In genomic region chr1:64055310-64055709, GRCh38 we compare ENCODE assay signal across 28 cellular contexts.
"Had no signal": no experiment of that assay in that cellular context is flagged by ENCODE, and none has a peak within 500 bp of the region (broad histone marks: within the 10 kb centered on the region; RNA-seq: fewer than 3 reads in every experiment).

No MANE protein-coding gene starts in this region.

- H3K27ac Mint-ChIP-seq: immature natural killer cell; mesothelial cell of epicardium; naive B cell; natural killer cell; nephron progenitor cell; neural progenitor cell; progenitor cell of endocrine pancreas; stimulated activated naive B cell treated with anti-CD40 and anti-IgM and Interleukin-4, amounts not matched to agents 10 μg/mL and 1 μg/mL and 100 μg/mL, for 72 hours had no signal

- H3K36me3 Mint-ChIP-seq: immature natural killer cell, natural killer cell had no signal

- H3K27ac ChIP-seq: lower lobe of right lung, neural progenitor cell, ovary, right lobe of liver, skin epidermis, stomach, testis, thyroid gland, transverse colon, upper lobe of left lung had no signal

- H3K27me3 ChIP-seq: neural progenitor cell, ovary, right lobe of liver, stomach, testis, thyroid gland, transverse colon, upper lobe of left lung had no signal

- H3K4me1 Mint-ChIP-seq: immature natural killer cell; naive B cell; natural killer cell; nephron progenitor cell; stimulated activated naive B cell treated with anti-CD40 and anti-IgM and Interleukin-4, amounts not matched to agents 10 μg/mL and 1 μg/mL and 100 μg/mL, for 72 hours had no signal

- DNase-seq: glutamatergic neuron; hippocampal formation; immature natural killer cell; kidney; lower lobe of right lung; mammary epithelial cell; mesenchymal stem cell; naive B cell; natural killer cell; nephron progenitor cell; ovary; retina; right lobe of liver; stimulated activated CD4-positive, alpha-beta T cell treated with anti-CD3 and anti-CD28 coated beads, Interleukin-12 subunit alpha, Interleukin-12 subunit beta, amount 100 ng/mL, for 4 hours; stimulated activated CD4-positive, alpha-beta T cell treated with anti-CD3 and anti-CD28 coated beads, Interleukin-15, amount 100 ng/mL, for 24 hours; stimulated activated CD4-positive, alpha-beta T cell treated with anti-CD3 and anti-CD28 coated beads, Interleukin-2, amount 100 ng/mL, for 24 hours; stimulated activated CD4-positive, alpha-beta T cell treated with anti-CD3 and anti-CD28 coated beads, Interleukin-4, amount 100 ng/mL, for 1 hour; stimulated activated naive B cell treated with anti-CD40 and anti-IgM and Interleukin-4, amounts not matched to agents 10 μg/mL and 1 μg/mL and 100 μg/mL, for 72 hours; stimulated activated naive CD8-positive, alpha-beta T cell treated with anti-CD3 and anti-CD28 coated beads, Interleukin-15, Interleukin-2, amounts not matched to agents 100 U/mL and 50 U/mL, for 24 hours; stomach; testis; thyroid gland; transverse colon; upper lobe of left lung had no signal

- H3K4me3 ChIP-seq: lower lobe of right lung, neural progenitor cell, ovary, right lobe of liver, skin epidermis, stomach, testis, thyroid gland, transverse colon, upper lobe of left lung had no signal

- H3K4me1 ChIP-seq: lower lobe of right lung, neural progenitor cell, right lobe of liver, testis, thyroid gland, transverse colon had no signal

- H3K27me3 Mint-ChIP-seq: progenitor cell of endocrine pancreas; stimulated activated naive B cell treated with anti-CD40 and anti-IgM and Interleukin-4, amounts not matched to agents 10 μg/mL and 1 μg/mL and 100 μg/mL, for 72 hours had no signal

- H3K4me3 Mint-ChIP-seq: immature natural killer cell; mesothelial cell of epicardium; naive B cell; natural killer cell; nephron progenitor cell; neural progenitor cell; stimulated activated naive B cell treated with anti-CD40 and anti-IgM and Interleukin-4, amounts not matched to agents 10 μg/mL and 1 μg/mL and 100 μg/mL, for 72 hours had no signal

- H3K9me3 ChIP-seq: lower lobe of right lung, ovary, right lobe of liver, testis, thyroid gland, upper lobe of left lung had no signal

- ATAC-seq: lower lobe of right lung; natural killer cell; right lobe of liver; stimulated activated naive B cell treated with anti-CD40 and anti-IgM and Interleukin-4, amounts not matched to agents 10 μg/mL and 1 μg/mL and 100 μg/mL, for 72 hours; stimulated activated naive CD8-positive, alpha-beta T cell treated with anti-CD3 and anti-CD28 coated beads, Interleukin-15, Interleukin-2, amounts not matched to agents 100 U/mL and 50 U/mL, for 24 hours had no signal

- H3K36me3 ChIP-seq: lower lobe of right lung, neural progenitor cell, ovary, right lobe of liver, thyroid gland, transverse colon, upper lobe of left lung had no signal
